In the genomic region with DNA sequence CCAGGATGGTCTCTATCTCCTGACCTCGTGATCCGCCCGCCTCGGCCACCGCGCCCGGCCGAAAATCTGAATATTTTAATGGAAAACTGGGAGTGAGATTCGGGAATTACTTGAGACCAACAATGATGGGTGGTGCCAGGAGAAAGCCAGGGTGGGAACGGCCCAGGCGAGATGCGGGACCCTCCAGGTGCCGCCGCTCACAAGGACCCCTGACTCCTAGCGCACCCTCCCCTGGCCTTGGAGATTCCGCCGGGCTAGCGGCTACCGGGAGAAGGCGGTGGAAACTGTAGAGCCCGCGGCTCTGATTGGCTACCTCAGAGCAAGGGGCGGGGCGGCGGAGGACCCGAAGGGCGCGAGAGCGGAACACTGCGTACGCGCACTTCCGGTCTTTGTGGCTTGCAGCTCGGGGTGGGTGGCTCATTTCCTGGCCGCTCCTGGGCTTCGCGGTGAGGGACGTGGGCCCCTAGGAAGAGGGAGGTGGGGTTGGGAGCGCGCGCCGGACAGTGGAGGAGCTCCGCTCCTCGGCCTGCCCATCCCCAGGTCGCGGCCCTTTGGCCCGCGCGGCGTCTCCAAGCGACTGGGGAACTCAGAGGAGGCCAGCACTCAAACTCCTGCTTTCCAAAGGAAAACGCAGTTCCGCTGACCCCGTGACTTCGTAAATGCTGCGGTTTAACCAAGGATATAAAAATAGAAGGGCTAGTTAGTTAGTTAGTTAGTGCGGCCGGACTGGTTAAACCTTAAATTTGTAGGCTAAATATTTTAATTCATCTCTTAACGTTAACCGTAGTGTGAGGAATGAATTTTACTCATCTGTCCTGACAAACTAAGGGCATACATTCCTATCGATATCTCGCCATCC, we compare ENCODE assay signal across 8 cellular contexts.
DNase-seq lines count a peak whose midpoint lies in the region; ATAC-seq and TF ChIP-seq lines count a peak whose summit lies in the region.

A gene (plus strand): TSS at position 371 of the 859 bp plus-strand sequence. CDS start 1,437 bp downstream, outside the sequence.

- peak within 1 kb of the TSS; percentile 93 for H3K27ac ChIP-seq in cingulate gyrus (ENCODE audit: low read depth, low read length)

- ATAC-seq in HG03439 (IDR thresholded peaks at IDR 0.05; ENCODE audit: unreplicated experiment) = peak; percentile 99

- peak; percentile 94 for TF ChIP-seq POLR2A in GM19193 (IDR thresholded peaks at IDR 0.05; ENCODE audit: extremely low read depth, insufficient read depth, insufficient read length)

- peak; percentile 93 to 94 for DNase-seq in AML-193 (lab: John Stamatoyannopoulos, UW)
- DNase-seq in NCI-H510A treated with DMSO at 0.1 percent for 48 hours (lab: John Stamatoyannopoulos, UW) = peak; percentile 99
- DNase-seq in activated CD4-positive, alpha-beta T cell treated with anti-CD3 and anti-CD28 coated beads for 4 hours = peak; percentile 95 to 96
- DNase-seq in kidney tubule cell (ENCODE audit: low spot score) = peak; percentile 98
- DNase-seq in stimulated activated CD4-positive, alpha-beta T cell treated with anti-CD3 and anti-CD28 coated beads, Interleukin-1b, Interleukin-23, amount 100 ng/mL, for 24 hours (ENCODE audit: low read depth in 4 of 4, low spot score in 1 of 4) = peak; percentile 87 to 95 (median 92)

Comparison
In these comparisons a context has a peak if more than half of its experiments do, and no peak if none do; other contexts are left out.
1. Peak in every context shown above with its lines: DNase-seq, ATAC-seq and H3K27ac ChIP-seq.